In genomic region chr14:39430762-39431415, GRCh38 we compare ENCODE assay signal across 8 cellular contexts. TPM values are rescaled to one million over a fixed set of nuclear protein-coding genes. Genes with fewer than 3 reads are reported as not detected.
DNase-seq lines count a peak whose midpoint lies in the region; ATAC-seq and TF ChIP-seq lines count a peak whose summit lies in the region.

No MANE protein-coding gene starts in this region.

- intact Hi-C loops in Right ventricle myocardium inferior (cut with DNase I) (no loop called here), left cardiac atrium (cut with DNase I) (loop anchor here in 1 of 2 donors (5.0 to 10.0 kb wide), 2 partner anchors 164 to 326 kb away; partner anchors contain the start of gene SEC23A), ascending aorta (cut with DNase I) (loop anchor here (1.0 to 2.0 kb wide), 2 partner anchors 50 to 256 kb away; partner anchors contain the start of gene PNN), testis (cut with DNase I; ENCODE audit: low total_unique reads) (loop anchor here (10.0 kb wide), 1 partner anchor 326 kb away; the partner anchor contains the start of gene SEC23A)

- H3K4me1 ChIP-seq in ascending aorta (peaks cover 0 to 19% of the 10 kb centered on the region in 2 donors), testis (peaks cover 18% of the 10 kb centered on the region)

- WGBS in testis, 2 donors = 6 to 8% methylated on average over 19 of the region's 19 CpGs

- TF ChIP-seq POLR2A in testis (IDR thresholded peaks at IDR 0.05) = no peak

- H3K36me3 ChIP-seq in ascending aorta (no peaks in the 10 kb centered on the region), testis (ENCODE audit: low read depth, missing control alignments) (no peaks in the 10 kb centered on the region)

- TF ChIP-seq CTCF in LNCaP clone FGC (IDR thresholded peaks at IDR 0.05; ENCODE audit: control insufficient read depth, extremely low read depth, insufficient read depth) (no peak), ascending aorta (IDR thresholded peaks at IDR 0.05) (no peak), testis (IDR thresholded peaks at IDR 0.05) (no peak)

- H3K27me3 ChIP-seq in ascending aorta (no peaks in the 10 kb centered on the region), testis (no peaks in the 10 kb centered on the region)

- H3K9me3 ChIP-seq in ascending aorta (no peaks in the 10 kb centered on the region), testis (no peaks in the 10 kb centered on the region)

- H3K27ac ChIP-seq in ascending aorta (peak overlapping the region; percentile 93 to 95), testis (peak overlapping the region; percentile 94 to 99)

- peak overlapping the region; percentile 87 for H3K4me3 ChIP-seq in LNCaP clone FGC (ENCODE audit: low read depth, low read length)
- H3K4me3 ChIP-seq in ascending aorta = peak overlapping the region; percentile 95 to 98
- peak overlapping the region; percentile 82 to 98 for H3K4me3 ChIP-seq in testis

- DNase-seq in Right ventricle myocardium inferior (ENCODE audit: missing footprints) (peak; percentile 72), left cardiac atrium (no peak), LNCaP clone FGC (ENCODE audit: low read depth) (no peak), ascending aorta (ENCODE audit: low spot score in 2 of 2) (no peak), left kidney (ENCODE audit: low read depth, low spot score) (peak; percentile 48), testis (peak; percentile 29)

- ATAC-seq in Right ventricle myocardium inferior (no peak), left cardiac atrium (no peak), HG03565 (IDR thresholded peaks at IDR 0.05; ENCODE audit: unreplicated experiment) (no peak), GM18870 (IDR thresholded peaks at IDR 0.05; ENCODE audit: unreplicated experiment) (no peak)

RNA-seq across cellular contexts. Expression of gene FBXO33, which starts 1.3 kb away (rescaled TPM):
- total RNA-seq in Right ventricle myocardium inferior = 4.0 TPM
- 1 to 10 TPM; 5.2 to 5.3 TPM for total RNA-seq in left cardiac atrium
- 14.5 TPM for total RNA-seq in ascending aorta
- total RNA-seq in testis = 10 to 100 TPM; 20.6 to 27.5 TPM
- 23.0 TPM for polyA plus RNA-seq in testis (ENCODE audit: insufficient read depth, low read depth, low replicate concordance)

Comparison
In these comparisons a context has a peak if more than half of its experiments do, and no peak if none do; other contexts are left out.
1. DNase-seq: peak in Right ventricle myocardium inferior (single experiment), left kidney (single experiment) and testis (single experiment); none in left cardiac atrium (single experiment), LNCaP clone FGC (single experiment) and ascending aorta (0 of 2).
2. Peak in every context shown above with its lines, with median percentiles within 50 percentile points of each other: H3K4me3 ChIP-seq.